In the genomic region with DNA sequence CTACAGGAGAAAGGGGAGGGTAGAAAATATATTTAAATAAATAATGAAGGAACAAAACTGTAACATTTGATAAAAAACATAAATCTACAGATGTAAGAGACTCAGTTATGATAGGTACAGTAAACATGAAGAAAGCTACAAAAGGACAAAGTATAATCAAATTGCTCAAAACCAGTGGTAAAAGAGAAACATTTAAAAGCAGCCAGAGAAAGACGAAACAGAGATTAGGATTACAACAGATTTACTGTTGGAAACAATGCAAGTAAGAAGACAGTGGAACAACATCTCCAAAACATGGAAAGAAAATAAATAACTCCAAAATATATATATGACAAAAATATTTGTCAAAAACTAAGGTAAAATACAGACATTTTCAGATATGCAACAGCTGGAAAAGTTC, we compare ENCODE assay signal across 24 cellular contexts.
A peak's percentile ranks its signal among the peaks of the same experiment; 100 is the strongest.
DNase-seq lines count a peak whose midpoint lies in the region; ATAC-seq, FAIRE-seq and TF ChIP-seq lines count a peak whose summit lies in the region.
"Had no signal": no experiment of that assay in that cellular context is flagged by ENCODE, and none has a peak within 500 bp of the region (broad histone marks: within the 10 kb centered on the region; RNA-seq: fewer than 3 reads in every experiment).

No MANE protein-coding gene starts in this region.

- no peaks in the 10 kb centered on the region for H3K9me3 ChIP-seq in HEK293 (ENCODE audit: control insufficient read depth, insufficient read depth, low read depth, low read length)
- no peaks in the 10 kb centered on the region; the same call in 2 of the 3 replicates for H3K9me3 ChIP-seq in GM12878 (replicated peaks; ENCODE audit: control insufficient read depth, insufficient read depth, low read length)
- H3K9me3 ChIP-seq: BE2C had no signal

- H3K4me2 ChIP-seq in GM12878 (ENCODE audit: control insufficient read depth, insufficient read depth): no peak overlapping the region
- H3K4me2 ChIP-seq: BLaER1 had no signal

- no peak overlapping the region for H3K4me3 ChIP-seq in HEK293 (ENCODE audit: low read depth, low read length)
- H3K4me3 ChIP-seq in GM12878: no peak overlapping the region
- H3K4me3 ChIP-seq: BLaER1 had no signal

- peaks cover 7% of the 10 kb centered on the region; the same call in 1 of the 2 replicates for H3K4me1 ChIP-seq in HEK293 (ENCODE audit: control insufficient read depth, insufficient read depth, low read length)
- H3K4me1 ChIP-seq in GM12878 (ENCODE audit: control insufficient read depth, insufficient read depth, low read length): no peaks in the 10 kb centered on the region
- H3K4me1 ChIP-seq: BE2C, BLaER1 had no signal

- CTCF ChIA-PET in HEK293 (lab: Yijun Ruan, JAX): no interaction called here
- CTCF ChIA-PET in GM12878 (lab: Yijun Ruan, JAX): interaction anchor here (0.6 kb wide), 1 partner anchor 355 kb away, joined by 3 read pairs; no protein-coding TSS in a partner anchor

- no peaks in the 10 kb centered on the region for H3K79me2 ChIP-seq in GM12878 (ENCODE audit: control insufficient read depth, insufficient read depth, low read length)

- H3K27me3 ChIP-seq in GM12878 (replicated peaks in 1 of 2; ENCODE audit: control insufficient read depth in 2 of 2, insufficient read depth in 2 of 2, low read length in 1 of 2): no peaks in the 10 kb centered on the region
- H3K27me3 ChIP-seq: BE2C, BLaER1 had no signal

- SMC1A ChIA-PET in GM12878 (lab: Charles Lee; ENCODE audit: uncharacterized antibody, unreplicated experiment): no interaction called here

- no peak for TF ChIP-seq POLR2A in GM12878 (IDR thresholded peaks at IDR 0.05; ENCODE audit: low read depth, low read length)

- H2AFZ ChIP-seq in GM12878 (ENCODE audit: control insufficient read depth, low read depth, low read length): no peak overlapping the region

- in situ Hi-C loops in GM12878 (cut with MboI): no loop called here

- 31% methylated on average over 1 of the region's 1 CpG for WGBS in GM12878 (ENCODE audit: insufficient coverage, insufficient replicate concordance, low lambda C conversion rate, missing lambda C conversion rate)

- no peak overlapping the region for H3K9ac ChIP-seq in GM12878 (ENCODE audit: control insufficient read depth, insufficient read depth, low read length)
- H3K9ac ChIP-seq: BLaER1 had no signal

- H3K36me3 ChIP-seq in HEK293 (ENCODE audit: control insufficient read depth in 2 of 2, insufficient read depth in 1 of 2, low read length in 2 of 2) (no peaks in the 10 kb centered on the region), GM12878 (ENCODE audit: control insufficient read depth in 2 of 2, insufficient read depth in 2 of 2, low read length in 1 of 2) (no peaks in the 10 kb centered on the region)
- H3K36me3 ChIP-seq: BE2C had no signal

- H4K20me1 ChIP-seq in GM12878 (ENCODE audit: control insufficient read depth, insufficient read depth): no peaks in the 10 kb centered on the region

- peak; percentile 25 for FAIRE-seq in G401.6 (lab: Jason Lieb, UNC)
- no peak for FAIRE-seq in GM12878 (lab: Jason Lieb, UNC)
- no peak for FAIRE-seq in urothelium cell line (lab: Jason Lieb, UNC)
- FAIRE-seq: A204.1, GM18507 had no signal

- TF ChIP-seq RAD21 in GM12878 (IDR thresholded peaks at IDR 0.05; ENCODE audit: insufficient read depth, low read depth, low read length): no peak

- intact Hi-C loops in GM12878 (cut with micrococcal nuclease; ENCODE audit: unreplicated experiment): no loop called here

- no peak for ATAC-seq in GM12878

- RAD21 ChIA-PET in GM12878 (lab: Charles Lee; ENCODE audit: unreplicated experiment): no interaction called here

- H3K27ac ChIP-seq in HEK293 (ENCODE audit: extremely low read depth, low read depth, low read length) (no peak overlapping the region), GM12878 (ENCODE audit: control insufficient read depth, insufficient read depth) (no peak overlapping the region)
- H3K27ac ChIP-seq: BLaER1 had no signal

- POLR2A ChIA-PET in HEK293 (lab: Yijun Ruan, JAX): no interaction called here
- POLR2A ChIA-PET in GM12878 (lab: Charles Lee): interaction anchor here (0.6 kb wide), 1 partner anchor 17 kb away, joined by 3 read pairs; no protein-coding TSS in a partner anchor

- no TSS peak for BruUV-seq in GM12878 (replicated peaks; lab: Mats Ljungman, UMichigan)

- no peak for TF ChIP-seq EP300 in GM12878 (IDR thresholded peaks at IDR 0.05; ENCODE audit: borderline replicate concordance in 1 of 2, control insufficient read depth in 1 of 2, low read depth in 2 of 2, low read length in 2 of 2)

- no peak for TF ChIP-seq CTCF in HEK293 (tag by site-specific recombination; IDR thresholded peaks at IDR 0.05)
- no peak for TF ChIP-seq CTCF in GM12878 (IDR thresholded peaks at IDR 0.05 in 2 of 3, conservative IDR thresholded peaks at IDR 0.05 in 1 of 3; ENCODE audit: control insufficient read depth in 2 of 3, extremely low read depth in 1 of 3, insufficient read depth in 1 of 3, low read depth in 3 of 3, low read length in 3 of 3)

- no peak for DNase-seq in GM12878 (ENCODE audit: low read depth, low spot score)
- DNase-seq in urothelium cell line (ENCODE audit: low spot score): no peak
- no peak for DNase-seq in ecto neural progenitor cell (ENCODE audit: low spot score)
- no peak for DNase-seq in effector CD8-positive, alpha-beta T cell (lab: John Stamatoyannopoulos, UW)
- DNase-seq: 8988T; ACHN; BE2C; C1 segment of cervical spinal cord; CD4-positive, alpha-beta memory T cell; CD4-positive, CD25-positive, alpha-beta regulatory T cell; CD8-positive, alpha-beta memory T cell; COR-L47; DMS 273 treated with DMSO at 0.1 percent for 48 hours; DMS153; DMS53; DMS79; DND-41; EL; GF-D8 had no signal

TF ChIP-seq in HEK293, 187 proteins besides CTCF, POLR2A, EP300 and RAD21:
- TF ChIP-seq SETDB1 (IDR thresholded peaks at IDR 0.05; ENCODE audit: insufficient read length, low read length) (peak; percentile 84), ZNF843 (tag by site-specific recombination; IDR thresholded peaks at IDR 0.05) (no peak)

TF ChIP-seq in GM12878, 131 proteins besides CTCF, POLR2A, EP300 and RAD21:
- TF ChIP-seq PML (IDR thresholded peaks at IDR 0.05; ENCODE audit: low read length): no peak
- peak; percentile 76; the same call in 1 of the 2 replicates for TF ChIP-seq CBX5 (IDR thresholded peaks at IDR 0.05; ENCODE audit: low read depth)
- no peak for TF ChIP-seq CEBPZ (IDR thresholded peaks at IDR 0.05; ENCODE audit: low read depth, low read length)
